In the genomic region with DNA sequence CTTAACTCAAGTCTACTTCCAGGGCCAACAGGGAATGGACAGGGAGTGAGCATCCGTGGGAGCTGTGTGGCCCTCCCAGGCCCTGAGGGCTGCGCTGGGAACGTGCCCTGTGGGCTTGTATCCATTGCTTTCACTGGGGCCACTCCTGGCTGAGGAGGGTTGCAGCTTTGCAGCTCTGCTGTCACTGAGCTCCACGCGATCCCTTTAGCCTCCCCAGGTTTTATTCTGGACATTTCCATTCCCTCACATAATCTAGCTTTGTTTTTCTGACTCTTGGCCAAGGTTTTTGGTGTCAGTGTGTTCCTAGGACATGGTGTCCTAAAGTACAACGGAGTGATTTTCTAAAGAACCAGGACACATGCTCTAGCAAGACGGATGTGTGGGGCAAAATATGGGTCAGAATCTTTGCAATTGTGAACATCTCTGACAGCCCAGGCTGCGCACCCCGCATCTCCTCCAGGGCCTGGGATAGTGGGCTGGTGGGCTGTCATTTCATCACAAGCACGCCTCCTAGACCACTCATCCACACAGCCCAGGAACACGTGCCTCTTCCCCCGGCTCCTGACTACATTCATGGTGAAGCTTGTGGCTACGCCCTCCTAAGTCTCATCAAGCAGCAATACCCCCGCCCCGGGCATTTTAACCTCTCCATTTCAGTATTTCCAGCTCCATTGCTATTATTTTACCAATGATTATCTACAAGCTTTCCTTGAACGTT, we compare ENCODE assay signal across 29 cellular contexts. TPM values are rescaled to one million over a fixed set of nuclear protein-coding genes. Genes with fewer than 3 reads are reported as not detected.
DNase-seq lines count a peak whose midpoint lies in the region; ATAC-seq and TF ChIP-seq lines count a peak whose summit lies in the region.
"Had no signal": no experiment of that assay in that cellular context is flagged by ENCODE, and none has a peak within 500 bp of the region (broad histone marks: within the 10 kb centered on the region; RNA-seq: fewer than 3 reads in every experiment).

No MANE protein-coding gene starts in this region.

- H3K9me3 Mint-ChIP-seq in endodermal cell = peaks cover 7% of the 10 kb centered on the region
- peaks cover 6% of the 10 kb centered on the region for H3K9me3 Mint-ChIP-seq in nephron progenitor cell
- H3K9me3 Mint-ChIP-seq in activated CD8-positive, alpha-beta T cell treated with anti-CD3 and anti-CD28 coated beads, Interleukin-2, amount 10 ng/mL, durations not matched to agents 7 days and 5 days (ENCODE audit: insufficient read depth) = no peaks in the 10 kb centered on the region
- H3K9me3 Mint-ChIP-seq: activated naive CD8-positive, alpha-beta T cell treated with anti-CD3 and anti-CD28 coated beads, Interleukin-2, amount 50 U/mL, for 24 hours had no signal

- H3K4me3 ChIP-seq in endodermal cell (ENCODE audit: low read length) (no peak overlapping the region), uterus (no peak overlapping the region)
- H3K4me3 ChIP-seq: colonic mucosa, ovary, Peyer's patch, SJCRH30, tibial nerve had no signal

- H3K27me3 ChIP-seq in endodermal cell (ENCODE audit: control insufficient read depth, insufficient read depth, low read length, poor library complexity, severe bottlenecking) (no peaks in the 10 kb centered on the region), uterus (no peaks in the 10 kb centered on the region)
- H3K27me3 ChIP-seq: BE2C, colonic mucosa, ovary, Peyer's patch, SJCRH30, tibial nerve had no signal

- H3K36me3 ChIP-seq in endodermal cell (ENCODE audit: control insufficient read depth, insufficient read depth, low read length) (no peaks in the 10 kb centered on the region), uterus (no peaks in the 10 kb centered on the region)
- H3K36me3 ChIP-seq: BE2C, colonic mucosa, ovary, Peyer's patch, SJCRH30 had no signal

- DNase-seq in Right ventricle myocardium superior (no peak), cardiac septum (ENCODE audit: low spot score) (no peak), endodermal cell (peak; percentile 41), nephron progenitor cell (no peak), uterus (peak in 1 of 2 donors; percentile 48), NOMO-1 treated with dmso at 0.1 percent for 144 hours (lab: John Stamatoyannopoulos, UW; ENCODE audit: unreplicated experiment) (no peak)
- no peak for DNase-seq in activated CD8-positive, alpha-beta T cell treated with anti-CD3 and anti-CD28 coated beads, Interleukin-2, amount 10 ng/mL, durations not matched to agents 7 days and 5 days
- DNase-seq: activated CD4-positive, alpha-beta T cell treated with anti-CD3 and anti-CD28 coated beads, Interleukin-2, amount 50 U/mL, for 48 hours; activated effector memory CD4-positive, alpha-beta T cell treated with Interleukin-2 at 50 U/mL for 16 hours; activated naive CD8-positive, alpha-beta T cell treated with anti-CD3 and anti-CD28 coated beads, Interleukin-2, amount 50 U/mL, for 24 hours; activated T-cell treated with anti-CD3 and anti-CD28 coated beads for 4 hours; BE2C; colonic mucosa; DMS79 treated with DMSO at 0.1 percent for 48 hours; Kasumi-1; kidney glomerular epithelial cell; MV-4-11; naive thymus-derived CD4-positive, alpha-beta T cell; NCI-H146; NCI-H524; NK-92 treated with Interleukin-12 subunit alpha and Interleukin-12 subunit beta, amount 100 ng/mL, for 24 hours; ovary; Peyer's patch; SJCRH30; stimulated activated CD4-positive, alpha-beta T cell treated with anti-CD3 and anti-CD28 coated beads, Interleukin-4, amount 100 ng/mL, for 1 hour; stimulated activated naive CD4-positive, alpha-beta T cell had no signal

- H3K27ac ChIP-seq in endodermal cell (ENCODE audit: low read depth, low read length) = no peak overlapping the region
- peak overlapping the region; percentile 32 to 53 for H3K27ac ChIP-seq in uterus
- H3K27ac ChIP-seq: colonic mucosa, ovary, Peyer's patch, SJCRH30, tibial nerve had no signal

- H3K4me1 Mint-ChIP-seq in endodermal cell = peaks cover 2% of the 10 kb centered on the region
- peaks cover 16% of the 10 kb centered on the region for H3K4me1 Mint-ChIP-seq in nephron progenitor cell
- H3K4me1 Mint-ChIP-seq in activated CD8-positive, alpha-beta T cell treated with anti-CD3 and anti-CD28 coated beads, Interleukin-2, amount 10 ng/mL, durations not matched to agents 7 days and 5 days (ENCODE audit: low read depth) = peaks cover 5% of the 10 kb centered on the region
- H3K4me1 Mint-ChIP-seq: activated naive CD8-positive, alpha-beta T cell treated with anti-CD3 and anti-CD28 coated beads, Interleukin-2, amount 50 U/mL, for 24 hours; brain had no signal

- TF ChIP-seq CTCF in endodermal cell (conservative IDR thresholded peaks at IDR 0.05) (no peak), nephron progenitor cell (IDR thresholded peaks at IDR 0.05) (no peak), uterus (IDR thresholded peaks at IDR 0.05) (no peak)

- no peak for TF ChIP-seq POLR2A in uterus (IDR thresholded peaks at IDR 0.05)

- H3K4me3 Mint-ChIP-seq in endodermal cell = no peak overlapping the region
- H3K4me3 Mint-ChIP-seq in nephron progenitor cell = no peak overlapping the region
- H3K4me3 Mint-ChIP-seq in activated CD8-positive, alpha-beta T cell treated with anti-CD3 and anti-CD28 coated beads, Interleukin-2, amount 10 ng/mL, durations not matched to agents 7 days and 5 days = no peak overlapping the region
- H3K4me3 Mint-ChIP-seq: activated naive CD8-positive, alpha-beta T cell treated with anti-CD3 and anti-CD28 coated beads, Interleukin-2, amount 50 U/mL, for 24 hours; brain; naive thymus-derived CD4-positive, alpha-beta T cell had no signal

- H3K4me1 ChIP-seq in endodermal cell (ENCODE audit: control insufficient read depth, insufficient read depth, low read length) (no peaks in the 10 kb centered on the region), uterus (no peaks in the 10 kb centered on the region)
- H3K4me1 ChIP-seq: BE2C, colonic mucosa, Peyer's patch, SJCRH30, tibial nerve had no signal

- H3K36me3 Mint-ChIP-seq in endodermal cell (ENCODE audit: low read depth) = peaks cover 1% of the 10 kb centered on the region
- H3K36me3 Mint-ChIP-seq in nephron progenitor cell (ENCODE audit: low read depth) = peaks cover 5% of the 10 kb centered on the region
- no peaks in the 10 kb centered on the region for H3K36me3 Mint-ChIP-seq in activated CD8-positive, alpha-beta T cell treated with anti-CD3 and anti-CD28 coated beads, Interleukin-2, amount 10 ng/mL, durations not matched to agents 7 days and 5 days (ENCODE audit: low read depth)

- POLR2A ChIA-PET in activated CD8-positive, alpha-beta T cell treated with anti-CD3 and anti-CD28 coated beads, Interleukin-2, amount 10 ng/mL, durations not matched to agents 7 days and 5 days (lab: Charles Lee) = no interaction called here

- peaks cover 3% of the 10 kb centered on the region for H3K9me3 ChIP-seq in endodermal cell (ENCODE audit: control insufficient read depth, low read length)
- H3K9me3 ChIP-seq in uterus = no peaks in the 10 kb centered on the region
- H3K9me3 ChIP-seq: BE2C, colonic mucosa, ovary, Peyer's patch, SJCRH30 had no signal

- intact Hi-C loops in Right ventricle myocardium superior (cut with DNase I) (no loop called here), cardiac septum (cut with DNase I) (no loop called here), uterus (cut with DNase I; ENCODE audit: low total_unique reads) (no loop called here)

- WGBS in endodermal cell (ENCODE audit: insufficient coverage in 1 of 2, insufficient read length in 1 of 2), 2 experiments = 89 to 92% methylated on average over 7 to 15 of the region's 16 CpGs

- H3K27ac Mint-ChIP-seq in endodermal cell (no peak overlapping the region), nephron progenitor cell (peak overlapping the region; percentile 64)
- H3K27ac Mint-ChIP-seq in activated CD8-positive, alpha-beta T cell treated with anti-CD3 and anti-CD28 coated beads, Interleukin-2, amount 10 ng/mL, durations not matched to agents 7 days and 5 days = no peak overlapping the region
- H3K27ac Mint-ChIP-seq: activated naive CD8-positive, alpha-beta T cell treated with anti-CD3 and anti-CD28 coated beads, Interleukin-2, amount 50 U/mL, for 24 hours; brain had no signal

- H3K27me3 Mint-ChIP-seq in endodermal cell (ENCODE audit: insufficient read depth) = no peaks in the 10 kb centered on the region
- H3K27me3 Mint-ChIP-seq in nephron progenitor cell (ENCODE audit: low read depth, poor library complexity) = no peaks in the 10 kb centered on the region
- peaks cover 2% of the 10 kb centered on the region for H3K27me3 Mint-ChIP-seq in activated CD8-positive, alpha-beta T cell treated with anti-CD3 and anti-CD28 coated beads, Interleukin-2, amount 10 ng/mL, durations not matched to agents 7 days and 5 days (ENCODE audit: low read depth)
- H3K27me3 Mint-ChIP-seq: activated naive CD8-positive, alpha-beta T cell treated with anti-CD3 and anti-CD28 coated beads, Interleukin-2, amount 50 U/mL, for 24 hours had no signal

- no peak overlapping the region for H3K9ac ChIP-seq in endodermal cell (ENCODE audit: extremely low read depth, low read length, poor library complexity, severe bottlenecking)

- CTCF ChIA-PET in activated CD8-positive, alpha-beta T cell treated with anti-CD3 and anti-CD28 coated beads, Interleukin-2, amount 10 ng/mL, durations not matched to agents 7 days and 5 days (lab: Charles Lee) = interaction anchor here (0.7 to 1.4 kb wide), 4 partner anchors 12 to 1142 kb away, joined by 3 to 14 read pairs (median 3); no protein-coding TSS in a partner anchor

- peak; percentile 51 for ATAC-seq in Right ventricle myocardium superior (ENCODE audit: poor library complexity)
- ATAC-seq in GM21390 (IDR thresholded peaks at IDR 0.05; ENCODE audit: unreplicated experiment) = no peak
- no peak for ATAC-seq in activated CD8-positive, alpha-beta T cell treated with anti-CD3 and anti-CD28 coated beads, Interleukin-2, amount 10 ng/mL, durations not matched to agents 7 days and 5 days
- ATAC-seq: activated naive CD8-positive, alpha-beta T cell treated with anti-CD3 and anti-CD28 coated beads, Interleukin-2, amount 50 U/mL, for 24 hours; naive thymus-derived CD4-positive, alpha-beta T cell had no signal

RNA-seq across cellular contexts. Expression of gene GGACT, which starts 27.9 kb away (rescaled TPM):
- total RNA-seq in Right ventricle myocardium superior (1.8 TPM), cardiac septum (1.7 TPM), endodermal cell (1 to 10 TPM; 2.7 to 6.6 TPM), uterus (1 to 10 TPM in 2 of 4 donors, under 1 TPM in 2; 0.26 to 5.7 (median 1.1) TPM)
- 5.0 TPM for polyA plus RNA-seq in endodermal cell (2013, experiment 1 of 2)
- polyA plus RNA-seq in endodermal cell (2013, experiment 2 of 2) = 4.6 TPM
- 1 to 10 TPM; 3.1 to 3.5 TPM for total RNA-seq in activated CD8-positive, alpha-beta T cell treated with anti-CD3 and anti-CD28 coated beads, Interleukin-2, amount 10 ng/mL, durations not matched to agents 7 days and 5 days
